ENCODE assay signal across 33 cellular contexts in genomic region chr1:60759257-60759656, GRCh38.
"Had no signal": no experiment of that assay in that cellular context is flagged by ENCODE, and none has a peak within 500 bp of the region (broad histone marks: within the 10 kb centered on the region; RNA-seq: fewer than 3 reads in every experiment).

No MANE protein-coding gene starts in this region.

- H3K36me3 Mint-ChIP-seq: activated CD4-positive, alpha-beta memory T cell treated with anti-CD3 and anti-CD28 coated beads for 36 hours; activated naive CD8-positive, alpha-beta T cell treated with anti-CD3 and anti-CD28 coated beads for 36 hours; natural killer cell treated with Interleukin-12 subunit alpha and Interleukin-12 subunit beta and Interleukin-15 and Interleukin-18, amount 100 ng/mL, for 72 hours had no signal

- H2AFZ ChIP-seq: hepatocyte had no signal

- H3K4me3 Mint-ChIP-seq: activated CD4-positive, alpha-beta memory T cell treated with anti-CD3 and anti-CD28 coated beads for 36 hours; activated naive CD4-positive, alpha-beta T cell treated with anti-CD3 and anti-CD28 coated beads for 36 hours; activated naive CD8-positive, alpha-beta T cell treated with anti-CD3 and anti-CD28 coated beads for 36 hours; activated T-helper 1 cell treated with anti-CD3 and anti-CD28 coated beads, Interleukin-12 subunit alpha, Interleukin-12 subunit beta, Interleukin-2, Interleukin-4 antibody, amounts not matched to agents 30 ng/mL and 10 ng/mL and 1 ng/mL, durations not matched to agents 14 hours and 24 hours and 36 hours; natural killer cell treated with Interleukin-12 subunit alpha and Interleukin-12 subunit beta and Interleukin-15 and Interleukin-18, amount 100 ng/mL, for 72 hours; stimulated activated naive CD8-positive, alpha-beta T cell treated with anti-CD3 and anti-CD28 coated beads, Interleukin-15, Interleukin-2, amounts not matched to agents 100 ng/mL and 50 ng/mL, for 24 hours had no signal

- H3K27ac ChIP-seq: adrenal gland, body of pancreas, cardiac muscle cell, coronary artery, dorsolateral prefrontal cortex, gastrocnemius medialis, hepatocyte, left ventricle myocardium inferior, neutrophil, ovary, right lobe of liver, thoracic aorta, uterus, VCaP had no signal

- H3K4me1 Mint-ChIP-seq: activated naive CD8-positive, alpha-beta T cell treated with anti-CD3 and anti-CD28 coated beads for 36 hours had no signal

- H3K4me1 ChIP-seq: adrenal gland, body of pancreas, gastrocnemius medialis, right lobe of liver, uterus had no signal

- H3K9me3 Mint-ChIP-seq: activated CD4-positive, alpha-beta memory T cell treated with anti-CD3 and anti-CD28 coated beads for 36 hours; activated naive CD4-positive, alpha-beta T cell treated with anti-CD3 and anti-CD28 coated beads for 36 hours; activated naive CD8-positive, alpha-beta T cell treated with anti-CD3 and anti-CD28 coated beads for 36 hours; activated T-helper 1 cell treated with anti-CD3 and anti-CD28 coated beads, Interleukin-12 subunit alpha, Interleukin-12 subunit beta, Interleukin-2, Interleukin-4 antibody, amounts not matched to agents 30 ng/mL and 10 ng/mL and 1 ng/mL, durations not matched to agents 14 hours and 24 hours and 36 hours; natural killer cell treated with Interleukin-12 subunit alpha and Interleukin-12 subunit beta and Interleukin-15 and Interleukin-18, amount 100 ng/mL, for 72 hours; stimulated activated naive CD8-positive, alpha-beta T cell treated with anti-CD3 and anti-CD28 coated beads, Interleukin-15, Interleukin-2, amounts not matched to agents 100 ng/mL and 50 ng/mL, for 24 hours had no signal

- H3K4me3 ChIP-seq: adrenal gland, body of pancreas, cardiac muscle cell, coronary artery, dorsolateral prefrontal cortex, gastrocnemius medialis, hepatocyte, left ventricle myocardium inferior, lung, mucosa of descending colon, ovary, right lobe of liver, thoracic aorta, uterus had no signal

- H3K4me2 ChIP-seq: hepatocyte had no signal

- H3K36me3 ChIP-seq: adrenal gland, cardiac muscle cell, gastrocnemius medialis, left ventricle myocardium inferior, neutrophil, ovary, right lobe of liver, thoracic aorta, uterus had no signal

- H3K79me2 ChIP-seq: hepatocyte had no signal

- H3K27ac Mint-ChIP-seq: activated CD4-positive, alpha-beta memory T cell treated with anti-CD3 and anti-CD28 coated beads for 36 hours; activated naive CD4-positive, alpha-beta T cell treated with anti-CD3 and anti-CD28 coated beads for 36 hours; activated naive CD8-positive, alpha-beta T cell treated with anti-CD3 and anti-CD28 coated beads for 36 hours; activated T-helper 1 cell treated with anti-CD3 and anti-CD28 coated beads, Interleukin-12 subunit alpha, Interleukin-12 subunit beta, Interleukin-2, Interleukin-4 antibody, amounts not matched to agents 30 ng/mL and 10 ng/mL and 1 ng/mL, durations not matched to agents 14 hours and 24 hours and 36 hours; natural killer cell treated with Interleukin-12 subunit alpha and Interleukin-12 subunit beta and Interleukin-15 and Interleukin-18, amount 100 ng/mL, for 72 hours; progenitor cell of endocrine pancreas; stimulated activated naive CD8-positive, alpha-beta T cell treated with anti-CD3 and anti-CD28 coated beads, Interleukin-15, Interleukin-2, amounts not matched to agents 100 ng/mL and 50 ng/mL, for 24 hours had no signal

- H3K27me3 Mint-ChIP-seq: activated CD4-positive, alpha-beta memory T cell treated with anti-CD3 and anti-CD28 coated beads for 36 hours; stimulated activated naive CD8-positive, alpha-beta T cell treated with anti-CD3 and anti-CD28 coated beads, Interleukin-15, Interleukin-2, amounts not matched to agents 100 ng/mL and 50 ng/mL, for 24 hours had no signal

- H3K27me3 ChIP-seq: adrenal gland, body of pancreas, cardiac muscle cell, dorsolateral prefrontal cortex, gastrocnemius medialis, hepatocyte, neutrophil, ovary, right lobe of liver, uterus had no signal

- H3K9me3 ChIP-seq: adrenal gland, body of pancreas, gastrocnemius medialis, left ventricle myocardium inferior, mucosa of descending colon, neutrophil, ovary, right lobe of liver, thoracic aorta, uterus had no signal

- DNase-seq: activated CD4-positive, alpha-beta memory T cell treated with anti-CD3 and anti-CD28 coated beads for 36 hours; activated CD4-positive, alpha-beta T cell treated with anti-CD3 and anti-CD28 coated beads for 48 hours; activated CD8-positive, alpha-beta memory T cell treated with anti-CD3 and anti-CD28 coated beads, Interleukin-2, amount 50 U/mL, for 4 hours; activated effector memory CD4-positive, alpha-beta T cell treated with anti-CD3 and anti-CD28 coated beads, Interleukin-2, amount 50 U/mL, for 16 hours; activated naive CD4-positive, alpha-beta T cell treated with anti-CD3 and anti-CD28 coated beads for 36 hours; activated naive CD8-positive, alpha-beta T cell treated with anti-CD3 and anti-CD28 coated beads for 36 hours; activated T-cell treated with anti-CD3 and anti-CD28 coated beads, Interleukin-2, amount 50 U/mL, for 1 hour; dorsolateral prefrontal cortex; effector memory CD4-positive, alpha-beta T cell; erythroblast; gastrocnemius medialis; islet precursor cell; left ventricle myocardium inferior; mucosa of descending colon; ovary; right lobe of liver; stimulated activated CD4-positive, alpha-beta T cell treated with anti-CD3 and anti-CD28 coated beads, Interleukin-4, amount 100 ng/mL, for 1 hour; T-helper 9 cell; trophoblast cell; uterus had no signal
